In genomic region chr1:230750576-230750975, GRCh38 we compare ENCODE assay signal across 22 cellular contexts. TPM values are rescaled to one million over a fixed set of nuclear protein-coding genes. Genes with fewer than 3 reads are reported as not detected.
DNase-seq lines count a peak whose midpoint lies in the region; ATAC-seq and TF ChIP-seq lines count a peak whose summit lies in the region.
"Had no signal": no experiment of that assay in that cellular context is flagged by ENCODE, and none has a peak within 500 bp of the region (broad histone marks: within the 10 kb centered on the region; RNA-seq: fewer than 3 reads in every experiment).

No MANE protein-coding gene starts in this region.

- TF ChIP-seq CTCF in mucosa of descending colon (IDR thresholded peaks at IDR 0.05): no peak
- no peak for TF ChIP-seq CTCF in upper lobe of right lung (IDR thresholded peaks at IDR 0.05)
- no peak for TF ChIP-seq CTCF in foreskin fibroblast (IDR thresholded peaks at IDR 0.05; ENCODE audit: low read depth, low read length)
- no peak for TF ChIP-seq CTCF in MM.1S (IDR thresholded peaks at IDR 0.05; ENCODE audit: low read length)

- no peaks in the 10 kb centered on the region for H3K27me3 ChIP-seq in upper lobe of right lung
- H3K27me3 ChIP-seq in MM.1S (replicated peaks; ENCODE audit: insufficient read depth, low read length): no peaks in the 10 kb centered on the region

- no peaks in the 10 kb centered on the region for H3K9me3 ChIP-seq in mucosa of descending colon
- no peaks in the 10 kb centered on the region for H3K9me3 ChIP-seq in upper lobe of right lung
- no peaks in the 10 kb centered on the region for H3K9me3 ChIP-seq in MM.1S (replicated peaks; ENCODE audit: insufficient read depth, low read length)

- H3K79me2 ChIP-seq in MM.1S (ENCODE audit: low read length): no peaks in the 10 kb centered on the region

- no peak overlapping the region for H3K4me2 ChIP-seq in MM.1S (ENCODE audit: low read depth, low read length)

- H3K4me1 ChIP-seq in mucosa of descending colon (ENCODE audit: low read depth) (peaks cover 34% of the 10 kb centered on the region), upper lobe of right lung (peaks cover 13% of the 10 kb centered on the region), MM.1S (ENCODE audit: low read length) (no peaks in the 10 kb centered on the region)

- peak in 2 of 3 experiments; percentile 37 to 56 for DNase-seq in NCI-H1417 (lab: John Stamatoyannopoulos, UW)
- DNase-seq in NCI-H1417 treated with DMSO at 0.1 percent for 48 hours (lab: John Stamatoyannopoulos, UW): no peak
- peak in 2 of 3 donors; percentile 54 to 63 for DNase-seq in mucosa of descending colon
- DNase-seq in upper lobe of right lung: no peak
- no peak for DNase-seq in foreskin fibroblast
- DNase-seq in GDM1 (lab: John Stamatoyannopoulos, UW): no peak
- no peak for DNase-seq in MM.1S
- DNase-seq: 8988T; activated CD8-positive, alpha-beta T cell treated with anti-CD3 and anti-CD28 coated beads for 36 hours; activated naive CD4-positive, alpha-beta T cell treated with anti-CD3 and anti-CD28 coated beads, Interleukin-2, amount 10 ng/mL, durations not matched to agents 7 days and 5 days; activated T-cell treated with anti-CD3 and anti-CD28 coated beads, Interleukin-2, amount 50 U/mL, for 4 hours; DMS79; erythroblast; naive thymus-derived CD4-positive, alpha-beta T cell; NCI-H187 treated with DMSO at 0.1 percent for 48 hours; NCI-H446; stimulated activated CD4-positive, alpha-beta T cell treated with anti-CD3 and anti-CD28 coated beads, Interleukin-4, amount 100 ng/mL, for 1 hour had no signal

- H3K36me3 ChIP-seq in mucosa of descending colon (ENCODE audit: low read depth) (no peaks in the 10 kb centered on the region), upper lobe of right lung (no peaks in the 10 kb centered on the region), MM.1S (replicated peaks; ENCODE audit: insufficient read depth, low read length) (no peaks in the 10 kb centered on the region)

- H3F3A ChIP-seq in MM.1S (ENCODE audit: insufficient read depth, low read length): no peaks in the 10 kb centered on the region

- H3K4me3 ChIP-seq in mucosa of descending colon: no peak overlapping the region
- H3K4me3 ChIP-seq in upper lobe of right lung: no peak overlapping the region
- no peak overlapping the region for H3K4me3 ChIP-seq in foreskin fibroblast (ENCODE audit: low read depth in 1 of 2, low read length in 2 of 2)
- no peak overlapping the region for H3K4me3 ChIP-seq in MM.1S (ENCODE audit: low read length)

- no peaks in the 10 kb centered on the region for H4K20me1 ChIP-seq in MM.1S (ENCODE audit: insufficient read depth, low read length)

- ATAC-seq in mucosa of descending colon (peak; percentile 27), upper lobe of right lung (peak; percentile 35)
- ATAC-seq: activated CD8-positive, alpha-beta T cell treated with anti-CD3 and anti-CD28 coated beads for 36 hours; activated T-cell treated with anti-CD3 and anti-CD28 coated beads, Interleukin-2, amount 50 U/mL, for 4 hours; naive thymus-derived CD4-positive, alpha-beta T cell; WTC11 had no signal

- intact Hi-C loops in mucosa of descending colon (cut with DNase I, micrococcal nuclease): no loop called here
- intact Hi-C loops in upper lobe of right lung (cut with DNase I): no loop called here

- H3K27ac ChIP-seq in cingulate gyrus (ENCODE audit: low read depth, low read length) (peak overlapping the region; percentile 60), upper lobe of right lung (peak overlapping the region; percentile 60), MM.1S (ENCODE audit: low read length) (no peak overlapping the region)

- H3K9ac ChIP-seq in MM.1S (ENCODE audit: low read length): no peak overlapping the region

- no peaks in the 10 kb centered on the region for H3K9me2 ChIP-seq in MM.1S (replicated peaks; ENCODE audit: insufficient read depth, low read length)

- no peak overlapping the region for H2AFZ ChIP-seq in MM.1S (ENCODE audit: low read length)

RNA-seq across cellular contexts. Expression of gene CAPN9, which starts 3.4 kb away (rescaled TPM):
- total RNA-seq in mucosa of descending colon (10 to 100 TPM; 11.4 to 30.8 (median 28.8) TPM), upper lobe of right lung (21.8 TPM)
- total RNA-seq: activated CD8-positive, alpha-beta T cell treated with anti-CD3 and anti-CD28 coated beads for 36 hours; activated T-cell treated with anti-CD3 and anti-CD28 coated beads, Interleukin-2, amount 50 U/mL, for 4 hours; liver; M059J; naive thymus-derived CD4-positive, alpha-beta T cell; temporal lobe; WTC11 had no signal

RNA-seq across cellular contexts. Expression of gene AGT, which starts 36.7 kb away (rescaled TPM):
- total RNA-seq in mucosa of descending colon: 1 to 10 TPM; 1.0 to 4.8 (median 1.1) TPM
- total RNA-seq in upper lobe of right lung: 1.8 TPM
- total RNA-seq: activated CD8-positive, alpha-beta T cell treated with anti-CD3 and anti-CD28 coated beads for 36 hours; M059J; naive thymus-derived CD4-positive, alpha-beta T cell had no signal

Comparison
In these comparisons a context has a peak if more than half of its experiments do, and no peak if none do; other contexts are left out.
1. DNase-seq: peak in NCI-H1417 (2 of 3) and mucosa of descending colon (2 of 3); none in NCI-H1417 treated with DMSO at 0.1 percent for 48 hours (single experiment), upper lobe of right lung (single experiment), foreskin fibroblast (0 of 2), GDM1 (single experiment) and MM.1S (single experiment).